12 cellular contexts compared by ENCODE assay signal in the genomic region with DNA sequence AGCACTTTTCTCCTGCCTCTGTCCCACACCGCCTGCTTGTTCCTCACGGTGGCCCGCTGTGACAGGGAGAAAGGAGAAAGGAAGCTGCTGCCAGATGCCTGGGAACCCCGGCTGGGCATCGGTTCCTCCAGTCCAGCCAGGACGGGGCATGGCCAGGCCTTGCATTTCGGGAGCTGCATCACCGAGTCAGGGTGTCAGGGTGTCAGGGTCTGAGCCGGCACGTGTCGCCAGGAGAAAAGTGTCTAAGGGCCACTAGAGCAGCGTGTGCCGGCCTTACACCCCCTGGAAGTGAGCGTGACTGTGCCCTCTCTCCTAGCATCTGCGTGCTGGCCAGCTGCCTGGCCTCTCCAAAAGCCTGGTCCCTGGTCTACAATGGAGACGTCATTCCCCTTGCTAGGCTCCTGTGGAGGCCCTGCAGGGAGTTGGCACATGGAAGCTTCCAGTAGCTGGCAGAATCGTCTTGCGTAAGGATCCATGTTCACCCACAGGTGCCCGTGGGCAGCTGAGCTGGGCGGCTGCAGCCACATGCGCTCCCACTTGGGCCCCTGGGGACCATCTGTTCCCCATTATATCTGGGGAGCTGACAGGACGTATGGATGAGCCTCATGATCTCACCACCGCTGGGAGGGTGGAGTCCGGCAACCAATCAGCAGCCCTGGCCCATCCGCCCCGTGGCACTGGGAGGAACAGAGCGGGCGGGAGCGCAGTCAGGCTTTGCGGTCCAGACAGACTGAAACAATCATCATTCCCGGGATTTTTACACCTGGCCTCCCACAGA. TPM values are rescaled to one million over a fixed set of nuclear protein-coding genes. Genes with fewer than 3 reads are reported as not detected.
A peak's percentile ranks its signal among the peaks of the same experiment; 100 is the strongest.
DNase-seq lines count a peak whose midpoint lies in the region; ATAC-seq and TF ChIP-seq lines count a peak whose summit lies in the region.
"Had no signal": no experiment of that assay in that cellular context is flagged by ENCODE, and none has a peak within 500 bp of the region (broad histone marks: within the 10 kb centered on the region; RNA-seq: fewer than 3 reads in every experiment).

No MANE protein-coding gene starts in this region.

- no peaks in the 10 kb centered on the region for H3K36me3 ChIP-seq in testis (ENCODE audit: low read depth, missing control alignments)

- intact Hi-C loops in testis (cut with DNase I; ENCODE audit: low total_unique reads): no loop called here

- H3K9me3 ChIP-seq in testis: no peaks in the 10 kb centered on the region

- no peaks in the 10 kb centered on the region for H3K4me1 ChIP-seq in testis

- no peaks in the 10 kb centered on the region for H3K27me3 ChIP-seq in testis

- peak; percentile 57 for DNase-seq in activated effector memory CD4-positive, alpha-beta T cell treated with anti-CD3 and anti-CD28 coated beads, Interleukin-2, amount 50 U/mL, for 16 hours
- no peak for DNase-seq in activated effector memory CD4-positive, alpha-beta T cell treated with Interleukin-2 at 50 U/mL for 16 hours
- DNase-seq in NCI-H69 (lab: John Stamatoyannopoulos, UW) (peak; percentile 75), hepatic stellate cell (ENCODE audit: low spot score) (peak; percentile 9), testis (peak; percentile 10)
- DNase-seq: central memory CD4-positive, alpha-beta T cell; left cardiac atrium; stimulated activated CD4-positive, alpha-beta T cell treated with anti-CD3 and anti-CD28 coated beads, Interleukin-2, amount 100 ng/mL, for 48 hours had no signal

- no peak for ATAC-seq in HG03378 (IDR thresholded peaks at IDR 0.05; ENCODE audit: unreplicated experiment)
- ATAC-seq in HG02938 (IDR thresholded peaks at IDR 0.05; ENCODE audit: unreplicated experiment): no peak
- no peak for ATAC-seq in GM19328 (IDR thresholded peaks at IDR 0.05; ENCODE audit: unreplicated experiment)
- ATAC-seq: left cardiac atrium had no signal

- no peak overlapping the region for H3K27ac ChIP-seq in testis

- no peak for TF ChIP-seq CTCF in testis (IDR thresholded peaks at IDR 0.05)

- WGBS in testis, 2 donors: 78 to 89% methylated on average over 7 to 31 of the region's 31 CpGs

- no peak for TF ChIP-seq POLR2A in testis (IDR thresholded peaks at IDR 0.05)

- no peak overlapping the region for H3K4me3 ChIP-seq in testis

RNA-seq across cellular contexts. Expression of a gene that starts 39.9 kb away (rescaled TPM):
- total RNA-seq in testis: 1 to 10 TPM; 4.2 to 7.3 TPM
- 0.65 TPM for polyA plus RNA-seq in testis (ENCODE audit: insufficient read depth, low read depth, low replicate concordance)
- total RNA-seq: left cardiac atrium, LHCN-M2 had no signal
